ENCODE assay signal across 8 cellular contexts in the genomic region with DNA sequence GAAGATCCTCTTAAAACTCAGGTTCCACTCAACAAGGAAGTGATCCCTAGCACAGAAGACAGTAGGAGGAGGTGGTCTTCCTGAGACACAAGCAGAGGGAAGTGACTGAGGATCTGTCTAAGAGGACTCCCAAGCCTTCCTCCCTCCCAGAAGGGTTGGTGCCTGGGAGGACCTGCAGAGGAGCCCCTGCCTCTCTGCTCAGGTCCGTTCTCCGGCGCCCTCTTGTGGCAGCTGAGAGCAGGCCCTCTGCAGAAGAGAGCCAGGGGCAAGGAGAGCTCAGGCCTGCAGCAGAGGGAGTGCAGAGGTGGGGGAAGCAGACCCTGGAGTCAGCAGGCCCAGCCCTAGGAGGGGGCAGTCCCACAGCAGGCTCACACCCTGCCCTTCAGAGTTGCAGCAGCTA.
DNase-seq lines count a peak whose midpoint lies in the region; ATAC-seq, FAIRE-seq and TF ChIP-seq lines count a peak whose summit lies in the region.
"Not testable (repeated sequence)": the region's sequence is repeated elsewhere in the genome, so short reads cannot be mapped to it uniquely, and the experiment has no call there.

No MANE protein-coding gene starts in this region.

- not testable (repeated sequence) for H3K9me3 Mint-ChIP-seq in activated CD4-positive, alpha-beta T cell treated with anti-CD3 and anti-CD28 coated beads, Interleukin-2, amount 10 ng/mL, durations not matched to agents 7 days and 5 days

- H3K27me3 Mint-ChIP-seq in activated CD4-positive, alpha-beta T cell treated with anti-CD3 and anti-CD28 coated beads, Interleukin-2, amount 10 ng/mL, durations not matched to agents 7 days and 5 days = not testable (repeated sequence)

- not testable (repeated sequence) for H3K9me3 ChIP-seq in PC-9 (ENCODE audit: insufficient read depth, low read depth); K562 (replicated peaks; ENCODE audit: control insufficient read depth, insufficient read depth, low read depth, low read length); prostate gland; upper lobe of right lung

- not testable (repeated sequence) for H3K27ac ChIP-seq in PC-9; K562 (ENCODE audit: extremely low read depth, low read depth, low read length); prostate gland; upper lobe of right lung

- intact Hi-C loops in PC-9 (cut with micrococcal nuclease; ENCODE audit: unreplicated experiment); K562 (cut with micrococcal nuclease); cardiac septum (cut with DNase I); prostate gland (cut with DNase I); upper lobe of right lung (cut with DNase I): not testable (repeated sequence)

- not testable (repeated sequence) for H3K79me2 ChIP-seq in PC-9 (ENCODE audit: low read depth); K562 (ENCODE audit: control insufficient read depth, insufficient read depth, low read length)

- H3K27ac Mint-ChIP-seq in activated CD4-positive, alpha-beta T cell treated with anti-CD3 and anti-CD28 coated beads, Interleukin-2, amount 10 ng/mL, durations not matched to agents 7 days and 5 days = peak overlapping the region; percentile 92

- H3K36me3 ChIP-seq in GM06990 (ENCODE audit: control insufficient read depth, insufficient read depth, low read length); PC-9 (ENCODE audit: low read depth); prostate gland; upper lobe of right lung: not testable (repeated sequence)
- H3K36me3 ChIP-seq in K562 (ENCODE audit: control insufficient read depth, insufficient read depth, low read length) = peaks cover 31% of the 10 kb centered on the region; the same call in 1 of the 3 replicates

- not testable (repeated sequence) for H3K4me2 ChIP-seq in PC-9; K562 (ENCODE audit: insufficient read depth, low read length)

- peaks cover 64% of the 10 kb centered on the region for H3K4me1 Mint-ChIP-seq in activated CD4-positive, alpha-beta T cell treated with anti-CD3 and anti-CD28 coated beads, Interleukin-2, amount 10 ng/mL, durations not matched to agents 7 days and 5 days

- peaks cover 33% of the 10 kb centered on the region for H3K36me3 Mint-ChIP-seq in activated CD4-positive, alpha-beta T cell treated with anti-CD3 and anti-CD28 coated beads, Interleukin-2, amount 10 ng/mL, durations not matched to agents 7 days and 5 days (ENCODE audit: low read depth)

- FAIRE-seq in K562 (lab: Jason Lieb, UNC) = not testable (repeated sequence)

- H3F3A ChIP-seq in PC-9 (ENCODE audit: insufficient read depth, low read depth) = not testable (repeated sequence)

- not testable (repeated sequence) for H3K27me3 ChIP-seq in GM06990 (replicated peaks; ENCODE audit: control insufficient read depth, insufficient read depth, low read length); PC-9 (ENCODE audit: insufficient read depth, low read depth); K562 (ENCODE audit: control insufficient read depth in 2 of 2, insufficient read depth in 2 of 2, low read length in 2 of 2); prostate gland (replicated peaks; ENCODE audit: insufficient read depth); upper lobe of right lung

- not testable (repeated sequence) for H3K9me2 ChIP-seq in PC-9 (ENCODE audit: insufficient read depth)

- not testable (repeated sequence) for H3K9me1 ChIP-seq in K562 (ENCODE audit: control insufficient read depth, insufficient read depth, low read length)

- H3K4me3 ChIP-seq in GM06990 (replicated peaks; ENCODE audit: low read depth, low read length); PC-9; K562; prostate gland; upper lobe of right lung: not testable (repeated sequence)

- H3K9ac ChIP-seq in K562 (ENCODE audit: insufficient read depth in 1 of 2, low read depth in 2 of 2, low read length in 2 of 2) = not testable (repeated sequence)

- TF ChIP-seq CTCF in GM06990 (IDR thresholded peaks at IDR 0.05; ENCODE audit: insufficient read depth, low read length, poor library complexity, severe bottlenecking) (peak; percentile 88), PC-9 (conservative IDR thresholded peaks at IDR 0.05) (peak; percentile 70), K562 (IDR thresholded peaks at IDR 0.05 in 2 of 3, conservative IDR thresholded peaks at IDR 0.05 in 1 of 3; ENCODE audit: insufficient read depth in 2 of 3, low read depth in 1 of 3, low read length in 3 of 3) (peak; percentile 58 to 83 (median 64)), prostate gland (IDR thresholded peaks at IDR 0.05) (peak in 3 of 4 experiments; percentile 18 to 36 (median 27)), upper lobe of right lung (IDR thresholded peaks at IDR 0.05) (peak; percentile 64)

- not testable (repeated sequence) for BruUV-seq in PC-9 (replicated peaks; lab: Mats Ljungman, UMichigan); K562 (replicated peaks; lab: Mats Ljungman, UMichigan)

- not testable (repeated sequence) for TF ChIP-seq POLR2A in K562 (conservative IDR thresholded peaks at IDR 0.05); prostate gland (IDR thresholded peaks at IDR 0.05)

- peak in 1 of 2 experiments; percentile 48; a peak in 2 of 4 replicates for TF ChIP-seq RAD21 in K562 (CRISPR knock-in tag; conservative IDR thresholded peaks at IDR 0.05 in 1 of 2, IDR thresholded peaks at IDR 0.05 in 1 of 2)

- H4K20me1 ChIP-seq in PC-9 (ENCODE audit: insufficient read depth); K562 (replicated peaks; ENCODE audit: control insufficient read depth, insufficient read depth, low read length): not testable (repeated sequence)

- in situ Hi-C loops in K562 (cut with MboI) = not testable (repeated sequence)

- CTCF ChIA-PET in PC-9 (lab: Charles Lee); K562 (lab: Yijun Ruan, JAX; ENCODE audit: low intra/inter-chr PET ratio): not testable (repeated sequence)
- CTCF ChIA-PET in activated CD4-positive, alpha-beta T cell treated with anti-CD3 and anti-CD28 coated beads, Interleukin-2, amount 10 ng/mL, durations not matched to agents 7 days and 5 days (lab: Charles Lee) = interaction anchor here (0.6 to 2.9 kb wide), 9 partner anchors 11 to 165 kb away, joined by 3 to 23 read pairs (median 4); no protein-coding TSS in a partner anchor

- peak overlapping the region; percentile 78 for H3K4me3 Mint-ChIP-seq in activated CD4-positive, alpha-beta T cell treated with anti-CD3 and anti-CD28 coated beads, Interleukin-2, amount 10 ng/mL, durations not matched to agents 7 days and 5 days

- peak; percentile 61 for DNase-seq in GM06990 (ENCODE audit: extremely low read depth, insufficient read length)
- peak; percentile 34 for DNase-seq in HT1080 (ENCODE audit: low read depth)
- peak in 1 of 2 experiments; percentile 49 for DNase-seq in PC-9
- peak; percentile 79 for DNase-seq in activated CD4-positive, alpha-beta T cell treated with anti-CD3 and anti-CD28 coated beads, Interleukin-2, amount 10 ng/mL, durations not matched to agents 7 days and 5 days
- DNase-seq in K562 (ENCODE audit: extremely low read depth in 1 of 4, low spot score in 3 of 4) = peak; percentile 29 to 62 (median 43)
- peak; percentile 80 for DNase-seq in cardiac septum (ENCODE audit: low spot score)
- DNase-seq in prostate gland (ENCODE audit: low spot score) = not testable (repeated sequence)
- DNase-seq in upper lobe of right lung = peak; percentile 78

- H2AFZ ChIP-seq in PC-9; K562 (ENCODE audit: low read depth, low read length): not testable (repeated sequence)

- WGBS in K562 (ENCODE audit: insufficient coverage, low coverage, missing lambda C conversion rate) = 11% methylated on average over 3 of the region's 3 CpGs
- 20% methylated on average over 3 of the region's 3 CpGs for WGBS in prostate gland

- ATAC-seq in K562 = peak; percentile 79
- peak; percentile 67 for ATAC-seq in upper lobe of right lung

- not testable (repeated sequence) for H3K4me1 ChIP-seq in PC-9 (replicated peaks; ENCODE audit: insufficient read depth); K562 (replicated peaks in 1 of 2; ENCODE audit: control insufficient read depth in 2 of 2, insufficient read depth in 2 of 2, low read length in 2 of 2); prostate gland (replicated peaks)
- peaks cover 10% of the 10 kb centered on the region for H3K4me1 ChIP-seq in upper lobe of right lung

- POLR2A ChIA-PET in PC-9 (lab: Charles Lee; ENCODE audit: unreplicated experiment); activated CD4-positive, alpha-beta T cell treated with anti-CD3 and anti-CD28 coated beads, Interleukin-2, amount 10 ng/mL, durations not matched to agents 7 days and 5 days (lab: Charles Lee): not testable (repeated sequence)
- POLR2A ChIA-PET in K562 (lab: Yijun Ruan, JAX) = interaction anchor here (1.0 kb wide), 1 partner anchor 11 kb away, joined by 3 read pairs; no protein-coding TSS in a partner anchor

- not testable (repeated sequence) for TF ChIP-seq EP300 in K562 (IDR thresholded peaks at IDR 0.05; ENCODE audit: low read length)

TF ChIP-seq in K562, 482 proteins besides CTCF, POLR2A, EP300 and RAD21 (continues in another document):
- TF ChIP-seq RB1 (IDR thresholded peaks at IDR 0.05; ENCODE audit: low read depth) = 0 out of 2 replicates have a peak, but pooled peaks have one; percentile 30
- 0 out of 2 replicates have a peak, but pooled peaks have one; percentile 15 for TF ChIP-seq KLF16 (IDR thresholded peaks at IDR 0.05)
- peak; percentile 44; the same call in 1 of the 2 replicates for TF ChIP-seq STAG1 (CRISPR knock-in tag; IDR thresholded peaks at IDR 0.05; ENCODE audit: borderline replicate concordance)
- TF ChIP-seq ZNF263 (CRISPR knock-in tag; IDR thresholded peaks at IDR 0.05; ENCODE audit: borderline replicate concordance) = peak; percentile 92

Comparison
In these comparisons a context has a peak if more than half of its experiments do, and no peak if none do; other contexts are left out.
1. CTCF ChIP-seq: peak in every context shown above with its lines; median percentile 88 in GM06990; 70 in PC-9; 64 in K562; 64 in upper lobe of right lung; 27 in prostate gland.